Comparison of ENCODE assay signal across 11 cellular contexts in genomic region chr2:236572482-236572881, GRCh38. TPM values are rescaled to one million over a fixed set of nuclear protein-coding genes. Genes with fewer than 3 reads are reported as not detected.
DNase-seq lines count a peak whose midpoint lies in the region; ATAC-seq and TF ChIP-seq lines count a peak whose summit lies in the region.
"Had no signal": no experiment of that assay in that cellular context is flagged by ENCODE, and none has a peak within 500 bp of the region (broad histone marks: within the 10 kb centered on the region; RNA-seq: fewer than 3 reads in every experiment).

No MANE protein-coding gene starts in this region.

- peak; percentile 6 for DNase-seq in NCI-H82 (lab: John Stamatoyannopoulos, UW)
- DNase-seq in NCI-H82 treated with DMSO at 0.1 percent for 48 hours (lab: John Stamatoyannopoulos, UW; ENCODE audit: unreplicated experiment), result no peak
- DNase-seq in neural crest cell (ENCODE audit: low read depth, low spot score), result no peak
- no peak for DNase-seq in type B pancreatic cell (ENCODE audit: extremely low spot score, unreplicated experiment)
- DNase-seq in activated CD8-positive, alpha-beta memory T cell treated with anti-CD3 and anti-CD28 coated beads, Interleukin-2, amount 50 U/mL, for 4 hours, result no peak
- DNase-seq in SK-N-SH, result no peak
- DNase-seq in NCI-H1092 treated with DMSO at 0.1 percent for 48 hours (lab: John Stamatoyannopoulos, UW), result no peak
- DNase-seq: activated CD4-positive, alpha-beta T cell treated with anti-CD3 and anti-CD28 coated beads, Interleukin-2, amount 10 ng/mL, durations not matched to agents 7 days and 5 days; activated naive CD4-positive, alpha-beta T cell treated with Interleukin-2 at 50 U/mL for 16 hours; stimulated activated naive B cell treated with anti-CD40 and anti-IgM and Interleukin-4, amounts not matched to agents 10 μg/mL and 1 μg/mL and 100 μg/mL, for 72 hours had no signal

- peak overlapping the region; percentile 88 for H3K4me3 Mint-ChIP-seq in neural crest cell
- peak overlapping the region; percentile 92 for H3K4me3 Mint-ChIP-seq in type B pancreatic cell
- H3K4me3 Mint-ChIP-seq: activated CD4-positive, alpha-beta T cell treated with anti-CD3 and anti-CD28 coated beads, Interleukin-2, amount 10 ng/mL, durations not matched to agents 7 days and 5 days; stimulated activated naive B cell treated with anti-CD40 and anti-IgM and Interleukin-4, amounts not matched to agents 10 μg/mL and 1 μg/mL and 100 μg/mL, for 72 hours had no signal

- POLR2A ChIA-PET in SK-N-SH (lab: Yijun Ruan, JAX), result no interaction called here

- no peaks in the 10 kb centered on the region for H4K20me1 ChIP-seq in SK-N-SH (ENCODE audit: insufficient read depth)

- no peak overlapping the region for H3K9ac ChIP-seq in SK-N-SH

- H3K36me3 ChIP-seq in gastroesophageal sphincter, result peaks cover 0 to 4% of the 10 kb centered on the region in 2 donors
- H3K36me3 ChIP-seq in SK-N-SH (replicated peaks in 1 of 2; ENCODE audit: control insufficient read depth in 1 of 2, insufficient read depth in 2 of 2, low read length in 1 of 2), result no peaks in the 10 kb centered on the region

- H3K79me2 ChIP-seq in SK-N-SH (ENCODE audit: insufficient read depth), result no peaks in the 10 kb centered on the region

- H3K4me2 ChIP-seq in SK-N-SH, result no peak overlapping the region

- H3K27ac ChIP-seq in gastroesophageal sphincter, result peak overlapping the region in 3 of 4 donors; percentile 67 to 90 (median 90)
- no peak overlapping the region for H3K27ac ChIP-seq in SK-N-SH (ENCODE audit: low read depth in 2 of 2, low read length in 1 of 2)

- peaks cover 0 to 96% (median 1%) of the 10 kb centered on the region in 3 donors for H3K4me1 ChIP-seq in gastroesophageal sphincter
- no peaks in the 10 kb centered on the region; a peak in 1 of 4 replicates for H3K4me1 ChIP-seq in SK-N-SH (ENCODE audit: control insufficient read depth in 1 of 2, insufficient read depth in 2 of 2, low read depth in 1 of 2, low read length in 1 of 2)

- H2AFZ ChIP-seq in SK-N-SH (ENCODE audit: low read depth), result no peak overlapping the region

- TF ChIP-seq RAD21 in SK-N-SH (IDR thresholded peaks at IDR 0.05; ENCODE audit: low read length), result no peak

- peaks cover 14% of the 10 kb centered on the region for H3K27me3 Mint-ChIP-seq in neural crest cell (ENCODE audit: low read depth)
- H3K27me3 Mint-ChIP-seq in type B pancreatic cell, result peaks cover 16% of the 10 kb centered on the region

- H3K36me3 Mint-ChIP-seq in neural crest cell (ENCODE audit: low read depth), result peaks cover 3% of the 10 kb centered on the region
- H3K36me3 Mint-ChIP-seq in type B pancreatic cell, result peaks cover 28% of the 10 kb centered on the region
- H3K36me3 Mint-ChIP-seq: stimulated activated naive B cell treated with anti-CD40 and anti-IgM and Interleukin-4, amounts not matched to agents 10 μg/mL and 1 μg/mL and 100 μg/mL, for 72 hours had no signal

- TF ChIP-seq CTCF in gastroesophageal sphincter (IDR thresholded peaks at IDR 0.05) (no peak), neural crest cell (conservative IDR thresholded peaks at IDR 0.05) (no peak), type B pancreatic cell (conservative IDR thresholded peaks at IDR 0.05) (no peak), SK-N-SH (IDR thresholded peaks at IDR 0.05) (no peak)

- H3K27me3 ChIP-seq in gastroesophageal sphincter (no peaks in the 10 kb centered on the region), SK-N-SH (ENCODE audit: insufficient read depth) (peaks cover 35% of the 10 kb centered on the region)

- H3K9me3 Mint-ChIP-seq in neural crest cell (no peaks in the 10 kb centered on the region), type B pancreatic cell (no peaks in the 10 kb centered on the region)
- H3K9me3 Mint-ChIP-seq: activated CD4-positive, alpha-beta T cell treated with anti-CD3 and anti-CD28 coated beads, Interleukin-2, amount 10 ng/mL, durations not matched to agents 7 days and 5 days; stimulated activated naive B cell treated with anti-CD40 and anti-IgM and Interleukin-4, amounts not matched to agents 10 μg/mL and 1 μg/mL and 100 μg/mL, for 72 hours had no signal

- CTCF ChIA-PET in SK-N-SH (lab: Yijun Ruan, JAX), result interaction anchor here (1.0 kb wide), 1 partner anchor 455 kb away, joined by 4 read pairs; no protein-coding TSS in a partner anchor

- 53 to 78% methylated on average over 3 to 4 of the region's 9 CpGs for WGBS in gastroesophageal sphincter (ENCODE audit: low coverage in 1 of 2), 2 donors
- 22% methylated on average over 6 of the region's 9 CpGs for WGBS in SK-N-SH (ENCODE audit: low lambda C conversion rate)

- TF ChIP-seq POLR2A in gastroesophageal sphincter (IDR thresholded peaks at IDR 0.05), result no peak

- ATAC-seq in gastroesophageal sphincter, result peak; percentile 23
- ATAC-seq: stimulated activated naive B cell treated with anti-CD40 and anti-IgM and Interleukin-4, amounts not matched to agents 10 μg/mL and 1 μg/mL and 100 μg/mL, for 72 hours had no signal

- H3K4me1 Mint-ChIP-seq in neural crest cell, result peaks cover 92% of the 10 kb centered on the region
- peaks cover 70% of the 10 kb centered on the region for H3K4me1 Mint-ChIP-seq in type B pancreatic cell (ENCODE audit: unreplicated experiment)

- H3K4me3 ChIP-seq in gastroesophageal sphincter, result peak overlapping the region; percentile 9 to 69
- H3K4me3 ChIP-seq in SK-N-SH (ENCODE audit: low read depth in 2 of 2, low read length in 1 of 2), result no peak overlapping the region

- no peaks in the 10 kb centered on the region for H3K9me2 ChIP-seq in SK-N-SH

- H3K9me3 ChIP-seq in gastroesophageal sphincter (no peaks in the 10 kb centered on the region), SK-N-SH (no peaks in the 10 kb centered on the region)

- H3K27ac Mint-ChIP-seq in neural crest cell (ENCODE audit: unreplicated experiment) (peak overlapping the region; percentile 77), type B pancreatic cell (peak overlapping the region; percentile 62)
- H3K27ac Mint-ChIP-seq: activated CD4-positive, alpha-beta T cell treated with anti-CD3 and anti-CD28 coated beads, Interleukin-2, amount 10 ng/mL, durations not matched to agents 7 days and 5 days; stimulated activated naive B cell treated with anti-CD40 and anti-IgM and Interleukin-4, amounts not matched to agents 10 μg/mL and 1 μg/mL and 100 μg/mL, for 72 hours had no signal

- no peaks in the 10 kb centered on the region for H3F3A ChIP-seq in SK-N-SH (replicated peaks; ENCODE audit: insufficient read depth)

- no peak for TF ChIP-seq EP300 in gastroesophageal sphincter (IDR thresholded peaks at IDR 0.05)
- TF ChIP-seq EP300 in SK-N-SH (IDR thresholded peaks at IDR 0.05; ENCODE audit: borderline replicate concordance in 1 of 2, low read depth in 1 of 2, low read length in 1 of 2), result no peak

TF ChIP-seq in SK-N-SH, 30 proteins besides CTCF, POLR2A, EP300 and RAD21:
- TF ChIP-seq GABPA (IDR thresholded peaks at IDR 0.05; ENCODE audit: low read depth) (no peak), USF2 (IDR thresholded peaks at IDR 0.05; ENCODE audit: borderline replicate concordance, low read depth, low read length) (no peak), SIN3A (IDR thresholded peaks at IDR 0.05; ENCODE audit: borderline replicate concordance, low read depth, low read length) (no peak), TEAD4 (IDR thresholded peaks at IDR 0.05; ENCODE audit: borderline replicate concordance, insufficient read depth) (no peak), RFX5 (IDR thresholded peaks at IDR 0.05; ENCODE audit: low read length) (no peak), ELF1 (IDR thresholded peaks at IDR 0.05) (no peak), TCF12 (IDR thresholded peaks at IDR 0.05) (no peak), RXRA (IDR thresholded peaks at IDR 0.05; ENCODE audit: borderline replicate concordance, low read depth) (no peak), NFIC (IDR thresholded peaks at IDR 0.05; ENCODE audit: borderline replicate concordance) (no peak), IRF3 (IDR thresholded peaks at IDR 0.05; ENCODE audit: low read depth, low read length) (no peak), MXI1 (IDR thresholded peaks at IDR 0.05; ENCODE audit: low read depth, low read length) (no peak), TAF1 (IDR thresholded peaks at IDR 0.05; ENCODE audit: borderline replicate concordance, low read depth, low read length) (no peak), GATA2 (CRISPR knock-in tag; IDR thresholded peaks at IDR 0.05) (no peak)

RNA-seq across cellular contexts. Expression of gene ACKR3, which starts 2.9 kb away (rescaled TPM):
- 10 to 100 TPM; 21.0 to 68.5 (median 42.5) TPM for total RNA-seq in gastroesophageal sphincter
- total RNA-seq in neural crest cell, result 24.5 and 26.2 TPM in 2 replicates
- total RNA-seq in type B pancreatic cell (ENCODE audit: low replicate concordance), result 43.6 and 44.6 TPM in 2 replicates
- not detected in 2 replicates for polyA plus RNA-seq in SK-N-SH (2012; rRNA removed)
- 0.05 and 0.08 TPM in 2 replicates for polyA plus RNA-seq in SK-N-SH (2012; cell fraction: cytosol; rRNA removed)
- polyA plus RNA-seq in SK-N-SH (2012; cell fraction: nucleus; rRNA removed), result 0.08 and 0.23 TPM in 2 replicates

Comparison
In these comparisons a context has a peak if more than half of its experiments do, and no peak if none do; other contexts are left out.
1. H3K27ac ChIP-seq: peak in gastroesophageal sphincter (3 of 4); none in SK-N-SH (0 of 2).
2. H3K4me3 ChIP-seq: peak in gastroesophageal sphincter (2 of 2); none in SK-N-SH (0 of 2).